ENCODE assay signal across 14 cellular contexts in the genomic region with DNA sequence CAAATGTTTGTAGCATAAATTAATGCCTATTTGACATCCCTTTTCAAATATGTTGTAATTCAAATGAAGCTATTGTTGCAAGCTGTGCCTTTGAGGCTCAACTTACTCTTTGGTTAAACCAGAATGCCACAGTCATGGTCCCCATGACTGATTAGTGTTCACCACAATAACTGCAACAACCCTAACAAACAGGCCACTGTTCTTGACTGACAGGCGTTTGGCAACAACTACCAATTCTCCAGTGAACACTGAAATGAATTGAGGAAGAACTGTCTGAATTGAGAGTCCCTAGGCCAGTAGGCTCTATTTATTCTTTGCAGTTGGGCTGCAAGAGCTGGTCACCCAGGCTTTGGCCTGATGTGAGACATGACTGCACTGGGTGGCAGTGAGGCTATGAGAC. TPM values are rescaled to one million over a fixed set of nuclear protein-coding genes. Genes with fewer than 3 reads are reported as not detected.
DNase-seq lines count a peak whose midpoint lies in the region; ATAC-seq and TF ChIP-seq lines count a peak whose summit lies in the region.
"Had no signal": no experiment of that assay in that cellular context is flagged by ENCODE, and none has a peak within 500 bp of the region (broad histone marks: within the 10 kb centered on the region; RNA-seq: fewer than 3 reads in every experiment).

No MANE protein-coding gene starts in this region.

- no peak overlapping the region for H3K4me2 ChIP-seq in neuronal stem cell (ENCODE audit: insufficient read depth, low read length, poor library complexity, severe bottlenecking)
- no peak overlapping the region for H3K4me2 ChIP-seq in PC-3 (ENCODE audit: low read length)

- CTCF ChIA-PET in PC-3 (lab: Charles Lee), result interaction anchor here (0.5 to 0.6 kb wide), 2 partner anchors 19 to 31 kb away, joined by 3 to 5 read pairs; no protein-coding TSS in a partner anchor

- H2BK120ac ChIP-seq in neuronal stem cell (ENCODE audit: low read depth, low read length), result no peak overlapping the region

- peak overlapping the region; percentile 82 for H2AFZ ChIP-seq in neuronal stem cell (ENCODE audit: low read length)
- no peak overlapping the region for H2AFZ ChIP-seq in PC-3 (ENCODE audit: low read length)

- H3K18ac ChIP-seq in neuronal stem cell (ENCODE audit: low read length), result no peak overlapping the region

- no peak overlapping the region for H3K4ac ChIP-seq in neuronal stem cell (ENCODE audit: low read length)

- peaks cover 0 to 13% of the 10 kb centered on the region in 2 donors for H3K4me1 ChIP-seq in neuronal stem cell (ENCODE audit: control insufficient read depth in 2 of 2, insufficient read depth in 1 of 2, low read depth in 1 of 2, low read length in 2 of 2)
- H3K4me1 ChIP-seq in PC-3 (ENCODE audit: insufficient read depth, low read length), result peaks cover 3% of the 10 kb centered on the region; the same call in 1 of the 2 replicates
- H3K4me1 ChIP-seq: right atrium auricular region had no signal

- H3K9me2 ChIP-seq in PC-3 (replicated peaks; ENCODE audit: low read length), result no peaks in the 10 kb centered on the region

- no peak overlapping the region for H2BK15ac ChIP-seq in neuronal stem cell (ENCODE audit: low read length)

- in situ Hi-C loops in GM13977 (cut with MboI; ENCODE audit: low pct_unique_long_range_greater_than_20kb, low sequenced_read_pairs, unreplicated experiment), result no loop called here

- H3K27ac ChIP-seq in cingulate gyrus (ENCODE audit: low read depth, low read length), result peak overlapping the region; percentile 91
- H3K27ac ChIP-seq in neuronal stem cell (replicated peaks; ENCODE audit: low read length), result no peak overlapping the region
- H3K27ac ChIP-seq in PC-3 (ENCODE audit: low read length), result no peak overlapping the region
- H3K27ac ChIP-seq: right atrium auricular region had no signal

- H2BK5ac ChIP-seq in neuronal stem cell (ENCODE audit: low read length), result no peak overlapping the region

- no peak for TF ChIP-seq POLR2A in NB4 (IDR thresholded peaks at IDR 0.05; ENCODE audit: extremely low read depth, insufficient read length)
- no peak for TF ChIP-seq POLR2A in lower leg skin (IDR thresholded peaks at IDR 0.05)

- no peaks in the 10 kb centered on the region for H3K27me3 ChIP-seq in neuronal stem cell (ENCODE audit: control insufficient read depth in 3 of 3, insufficient read depth in 3 of 3, low read depth in 1 of 3, low read length in 3 of 3)
- H3K27me3 ChIP-seq in PC-3 (ENCODE audit: low read length), result no peaks in the 10 kb centered on the region
- H3K27me3 ChIP-seq: right atrium auricular region had no signal

- no peak overlapping the region for H3K23ac ChIP-seq in neuronal stem cell (ENCODE audit: low read depth, low read length, poor library complexity)

- H3K9me3 ChIP-seq in neuronal stem cell (replicated peaks in 1 of 2; ENCODE audit: control insufficient read depth in 2 of 2, insufficient read depth in 1 of 2, low read depth in 1 of 2, low read length in 2 of 2), result no peaks in the 10 kb centered on the region
- no peaks in the 10 kb centered on the region for H3K9me3 ChIP-seq in PC-3 (ENCODE audit: low read length)
- H3K9me3 ChIP-seq: mucosa of descending colon, right atrium auricular region had no signal

- H4K20me1 ChIP-seq in PC-3 (ENCODE audit: low read length), result no peaks in the 10 kb centered on the region

- no peak overlapping the region for H3K14ac ChIP-seq in neuronal stem cell (ENCODE audit: low read length)

- H4K91ac ChIP-seq in neuronal stem cell (ENCODE audit: low read depth, low read length, poor library complexity), result no peak overlapping the region

- peak; percentile 6 for DNase-seq in GM13977 (ENCODE audit: low spot score)
- peak; percentile 78 for DNase-seq in NB4 (ENCODE audit: low read depth)
- no peak for DNase-seq in neuronal stem cell (ENCODE audit: low spot score)
- no peak for DNase-seq in PC-3
- no peak for DNase-seq in LoVo (ENCODE audit: low spot score)
- DNase-seq in lower leg skin (ENCODE audit: low spot score in 2 of 2), result no peak
- DNase-seq: activated naive CD4-positive, alpha-beta T cell treated with anti-CD3 and anti-CD28 coated beads for 36 hours; mucosa of descending colon; NCI-H1048; NCI-H510A; stimulated activated naive CD8-positive, alpha-beta T cell treated with anti-CD3 and anti-CD28 coated beads, Interleukin-15, Interleukin-2, amounts not matched to agents 100 U/mL and 50 U/mL, for 24 hours had no signal

- H4K8ac ChIP-seq in neuronal stem cell (ENCODE audit: low read depth, low read length), result no peak overlapping the region

- BruUV-seq in PC-3 (replicated peaks; lab: Mats Ljungman, UMichigan), result no TSS peak

- intact Hi-C loops in PC-3 (cut with micrococcal nuclease) (no loop called here), lower leg skin (cut with DNase I; ENCODE audit: low total_unique reads) (no loop called here)

- TF ChIP-seq CTCF in GM13977 (IDR thresholded peaks at IDR 0.05; ENCODE audit: extremely low read depth, insufficient read depth, missing control alignments) (no peak), NB4 (IDR thresholded peaks at IDR 0.05; ENCODE audit: low read depth, low read length) (no peak), PC-3 (conservative IDR thresholded peaks at IDR 0.05; ENCODE audit: low read depth, low read length) (no peak), lower leg skin (IDR thresholded peaks at IDR 0.05) (no peak)

- H2BK12ac ChIP-seq in neuronal stem cell (ENCODE audit: low read length), result no peak overlapping the region

- POLR2A ChIA-PET in PC-3 (lab: Charles Lee; ENCODE audit: unreplicated experiment), result interaction anchor here (0.6 kb wide), 1 partner anchor 32 kb away, joined by 3 read pairs; no protein-coding TSS in a partner anchor

- H3K4me3 ChIP-seq in NB4 (ENCODE audit: low read depth, low read length) (no peak overlapping the region), neuronal stem cell (ENCODE audit: low read length in 2 of 2) (no peak overlapping the region), PC-3 (ENCODE audit: low read length) (no peak overlapping the region), lower leg skin (ENCODE audit: low read depth, poor library complexity, severe bottlenecking) (no peak overlapping the region)
- H3K4me3 ChIP-seq: mucosa of descending colon, right atrium auricular region had no signal

- H3F3A ChIP-seq in PC-3 (ENCODE audit: low read length, unreplicated experiment), result no peaks in the 10 kb centered on the region

- WGBS in neuronal stem cell (ENCODE audit: extremely low coverage in 2 of 2, insufficient read length in 2 of 2, insufficient replicate concordance in 1 of 2), 2 donors, result no CpG with 5 or more reads among the region's 1 CpG
- 44 to 86% methylated on average over 1 of the region's 1 CpG for WGBS in lower leg skin, 2 donors

- ATAC-seq in PC-3, result no peak
- ATAC-seq in HG02885 (IDR thresholded peaks at IDR 0.05; ENCODE audit: poor library complexity, unreplicated experiment), result no peak
- ATAC-seq: mucosa of descending colon; stimulated activated naive CD8-positive, alpha-beta T cell treated with anti-CD3 and anti-CD28 coated beads, Interleukin-15, Interleukin-2, amounts not matched to agents 100 U/mL and 50 U/mL, for 24 hours had no signal

- H3K9ac ChIP-seq in neuronal stem cell (ENCODE audit: low read depth, low read length, poor library complexity) (no peak overlapping the region), PC-3 (ENCODE audit: low read length) (no peak overlapping the region)

- H2AK5ac ChIP-seq in neuronal stem cell (ENCODE audit: low read depth, low read length), result no peak overlapping the region

- H3K79me1 ChIP-seq in neuronal stem cell (ENCODE audit: low read depth, low read length), result no peaks in the 10 kb centered on the region

- H3K79me2 ChIP-seq in PC-3 (ENCODE audit: low read length), result no peaks in the 10 kb centered on the region

- no peaks in the 10 kb centered on the region for H3K36me3 ChIP-seq in neuronal stem cell (replicated peaks in 1 of 2; ENCODE audit: control insufficient read depth in 2 of 2, insufficient read depth in 2 of 2, low read length in 2 of 2)
- no peaks in the 10 kb centered on the region for H3K36me3 ChIP-seq in PC-3 (ENCODE audit: low read depth, low read length)
- H3K36me3 ChIP-seq: right atrium auricular region had no signal

RNA-seq across cellular contexts. Expression of a gene that starts 6.6 kb away (rescaled TPM):
- 19.1 TPM for polyA plus RNA-seq in neuronal stem cell (2013, experiment 1 of 2)
- 19.8 TPM for polyA plus RNA-seq in neuronal stem cell (2013, experiment 2 of 2)
- total RNA-seq in PC-3 (2014; rRNA removed) (21.0 and 27.7 TPM in 2 replicates), lower leg skin (10 to 100 TPM; 24.8 to 52.3 (median 34.3) TPM)

RNA-seq across cellular contexts. Expression of a gene that starts 8.1 kb away (rescaled TPM):
- polyA plus RNA-seq in neuronal stem cell (2013, experiment 1 of 2), result 23.3 TPM
- polyA plus RNA-seq in neuronal stem cell (2013, experiment 2 of 2), result 23.9 TPM
- total RNA-seq in PC-3 (2014; rRNA removed) (23.5 and 32.0 TPM in 2 replicates), lower leg skin (10 to 100 TPM; 22.2 to 28.9 (median 23.9) TPM)

RNA-seq across cellular contexts. Expression of a gene that starts 30.0 kb away (rescaled TPM):
- 1.1 TPM for polyA plus RNA-seq in neuronal stem cell (2013, experiment 1 of 2)
- 1.2 TPM for polyA plus RNA-seq in neuronal stem cell (2013, experiment 2 of 2)
- 0.35 and 0.80 TPM in 2 replicates for total RNA-seq in PC-3 (2014; rRNA removed)
- 10 to 100 TPM; 16.4 to 60.0 (median 33.9) TPM for total RNA-seq in lower leg skin

RNA-seq across cellular contexts. Expression of a gene that starts 42.0 kb away (rescaled TPM):
- 3.1 TPM for polyA plus RNA-seq in neuronal stem cell (2013, experiment 1 of 2)
- polyA plus RNA-seq in neuronal stem cell (2013, experiment 2 of 2), result 3.2 TPM
- total RNA-seq in PC-3 (2014; rRNA removed) (6.2 and 7.7 TPM in 2 replicates), lower leg skin (10 to 100 TPM; 44.3 to 75.3 (median 49.0) TPM)

Comparison
In these comparisons a context has a peak if more than half of its experiments do, and no peak if none do; other contexts are left out.
1. DNase-seq: peak in GM13977 (single experiment) and NB4 (single experiment); none in neuronal stem cell (single experiment), PC-3 (single experiment), LoVo (single experiment) and lower leg skin (0 of 2).